11 cellular contexts compared by ENCODE assay signal in genomic region chr11:111776398-111777093, GRCh38. TPM values are rescaled to one million over a fixed set of nuclear protein-coding genes. Genes with fewer than 3 reads are reported as not detected.
DNase-seq lines count a peak whose midpoint lies in the region; ATAC-seq and TF ChIP-seq lines count a peak whose summit lies in the region.
"Had no signal": no experiment of that assay in that cellular context is flagged by ENCODE, and none has a peak within 500 bp of the region (broad histone marks: within the 10 kb centered on the region; RNA-seq: fewer than 3 reads in every experiment).

No MANE protein-coding gene starts in this region.

- peak; percentile 87 for ATAC-seq in GM19023 (IDR thresholded peaks at IDR 0.05; ENCODE audit: unreplicated experiment)
- peak; percentile 96 for ATAC-seq in HG02642 (IDR thresholded peaks at IDR 0.05; ENCODE audit: poor library complexity, unreplicated experiment)
- peak; percentile 74 for ATAC-seq in HG03558 (IDR thresholded peaks at IDR 0.05; ENCODE audit: extremely low read depth, unreplicated experiment)

- DNase-seq in neural crest cell (ENCODE audit: low read depth, low spot score) (no peak), DMS153 (lab: John Stamatoyannopoulos, UW) (no peak), anterior cingulate cortex (lab: John Stamatoyannopoulos, UW) (no peak), GOT3 (lab: John Stamatoyannopoulos, UW) (no peak), COR-L47 (lab: John Stamatoyannopoulos, UW) (no peak)
- DNase-seq: activated CD4-positive, CD25-positive, alpha-beta regulatory T cell treated with anti-CD3 and anti-CD28 coated beads, Interleukin-2, amount 50 U/mL, for 72 hours; stimulated activated CD4-positive, alpha-beta T cell treated with anti-CD3 and anti-CD28 coated beads, Interleukin-12 subunit alpha, Interleukin-12 subunit beta, amount 100 ng/mL, for 4 hours; tibial artery had no signal

- no peaks in the 10 kb centered on the region for H3K36me3 Mint-ChIP-seq in neural crest cell (ENCODE audit: low read depth)

- H3K27ac Mint-ChIP-seq in neural crest cell (ENCODE audit: unreplicated experiment): peak overlapping the region; percentile 39

- H3K4me3 Mint-ChIP-seq in neural crest cell: no peak overlapping the region

- H3K4me1 Mint-ChIP-seq in neural crest cell: no peaks in the 10 kb centered on the region

- no peak for TF ChIP-seq CTCF in neural crest cell (conservative IDR thresholded peaks at IDR 0.05)

- no peaks in the 10 kb centered on the region for H3K27me3 Mint-ChIP-seq in neural crest cell (ENCODE audit: low read depth)

- no peaks in the 10 kb centered on the region for H3K9me3 Mint-ChIP-seq in neural crest cell

RNA-seq across cellular contexts. Expression of gene PPP2R1B, which starts 10.4 kb away (rescaled TPM):
- total RNA-seq in neural crest cell: 78.0 and 80.4 TPM in 2 replicates
